In genomic region chr5:175597718-175598117, GRCh38 we compare ENCODE assay signal across 16 cellular contexts.
DNase-seq lines count a peak whose midpoint lies in the region; ATAC-seq and TF ChIP-seq lines count a peak whose summit lies in the region.
"Had no signal": no experiment of that assay in that cellular context is flagged by ENCODE, and none has a peak within 500 bp of the region (broad histone marks: within the 10 kb centered on the region; RNA-seq: fewer than 3 reads in every experiment).

No MANE protein-coding gene starts in this region.

- no peak overlapping the region for H3K14ac ChIP-seq in neuronal stem cell (ENCODE audit: low read length)

- no peak overlapping the region for H2BK5ac ChIP-seq in neuronal stem cell (ENCODE audit: low read length)

- no peak overlapping the region for H2BK15ac ChIP-seq in neuronal stem cell (ENCODE audit: low read length)

- no peak for TF ChIP-seq POLR2A in heart left ventricle (IDR thresholded peaks at IDR 0.05)

- H2AK5ac ChIP-seq in neuronal stem cell (ENCODE audit: low read depth, low read length): no peak overlapping the region

- ATAC-seq in heart left ventricle (peak; percentile 39 to 58 (median 51)), HG02571 (IDR thresholded peaks at IDR 0.05; ENCODE audit: unreplicated experiment) (no peak)
- ATAC-seq: CD8-positive, alpha-beta T cell had no signal

- H3K4me3 ChIP-seq in heart left ventricle (no peak overlapping the region), neuronal stem cell (ENCODE audit: low read length in 2 of 2) (no peak overlapping the region)
- H3K4me3 ChIP-seq: BLaER1, Peyer's patch had no signal

- H3K27me3 ChIP-seq in heart left ventricle (peaks cover 0 to 11% (median 0%) of the 10 kb centered on the region in 9 donors), neuronal stem cell (ENCODE audit: control insufficient read depth in 3 of 3, insufficient read depth in 3 of 3, low read depth in 1 of 3, low read length in 3 of 3) (no peaks in the 10 kb centered on the region)
- H3K27me3 ChIP-seq: BLaER1, Peyer's patch had no signal

- H3K79me1 ChIP-seq in neuronal stem cell (ENCODE audit: low read depth, low read length): no peaks in the 10 kb centered on the region

- H3K27ac ChIP-seq in heart left ventricle (peak overlapping the region in 11 of 12 donors; percentile 61 to 93 (median 81)), neuronal stem cell (replicated peaks; ENCODE audit: low read length) (no peak overlapping the region)
- H3K27ac ChIP-seq: BLaER1, Peyer's patch had no signal

- H4K91ac ChIP-seq in neuronal stem cell (ENCODE audit: low read depth, low read length, poor library complexity): peak overlapping the region; percentile 95

- H3K4me2 ChIP-seq in neuronal stem cell (ENCODE audit: insufficient read depth, low read length, poor library complexity, severe bottlenecking): no peak overlapping the region
- H3K4me2 ChIP-seq: BLaER1 had no signal

- peak; percentile 32 for DNase-seq in NCI-H748 (lab: John Stamatoyannopoulos, UW; ENCODE audit: unreplicated experiment)
- DNase-seq in NCI-H748 treated with DMSO at 0.1 percent for 48 hours (lab: John Stamatoyannopoulos, UW): no peak
- peak; percentile 21 for DNase-seq in NCI-H69 (lab: John Stamatoyannopoulos, UW)
- DNase-seq in heart left ventricle: peak in 1 of 5 donors; percentile 39
- no peak for DNase-seq in neuronal stem cell (ENCODE audit: low spot score)
- DNase-seq in central memory CD4-positive, alpha-beta T cell: no peak
- DNase-seq in GM10266 (ENCODE audit: extremely low spot score): no peak
- DNase-seq: CD8-positive, alpha-beta T cell; EL; NCI-H1417; NCI-H187 treated with DMSO at 0.1 percent for 48 hours; NCI-H2171; Peyer's patch; SIG-M5 had no signal

- H3K36me3 ChIP-seq in heart left ventricle (no peaks in the 10 kb centered on the region), neuronal stem cell (replicated peaks in 1 of 2; ENCODE audit: control insufficient read depth in 2 of 2, insufficient read depth in 2 of 2, low read length in 2 of 2) (no peaks in the 10 kb centered on the region)
- H3K36me3 ChIP-seq: BLaER1, Peyer's patch had no signal

- no peak overlapping the region for H2BK12ac ChIP-seq in neuronal stem cell (ENCODE audit: low read length)

- intact Hi-C loops in heart left ventricle (cut with DNase I): loop anchor here in 2 of 10 donors (2.0 to 10.0 kb wide), 2 partner anchors 25 to 87 kb away; no protein-coding TSS in a partner anchor

- H3K4me1 ChIP-seq in heart left ventricle: peaks cover 0 to 19% (median 0%) of the 10 kb centered on the region in 12 donors
- H3K4me1 ChIP-seq in neuronal stem cell (ENCODE audit: control insufficient read depth in 2 of 2, insufficient read depth in 1 of 2, low read depth in 1 of 2, low read length in 2 of 2): no peaks in the 10 kb centered on the region
- H3K4me1 ChIP-seq: BLaER1, Peyer's patch had no signal

- H3K18ac ChIP-seq in neuronal stem cell (ENCODE audit: low read length): peak overlapping the region; percentile 85

- no peak overlapping the region for H2BK120ac ChIP-seq in neuronal stem cell (ENCODE audit: low read depth, low read length)

- no peak overlapping the region for H3K23ac ChIP-seq in neuronal stem cell (ENCODE audit: low read depth, low read length, poor library complexity)

- TF ChIP-seq CTCF in heart left ventricle (IDR thresholded peaks at IDR 0.05) (no peak), GM10266 (IDR thresholded peaks at IDR 0.05; ENCODE audit: control insufficient read depth, insufficient read depth, low read depth, missing control alignments) (no peak)

- H2AFZ ChIP-seq in neuronal stem cell (ENCODE audit: low read length): no peak overlapping the region

- WGBS in heart left ventricle, 4 donors: 46 to 64% (median 55%) methylated on average over 6 to 7 of the region's 7 CpGs
- WGBS in neuronal stem cell (ENCODE audit: extremely low coverage in 2 of 2, insufficient read length in 2 of 2, insufficient replicate concordance in 1 of 2), 2 donors: no CpG with 5 or more reads among the region's 7 CpGs

- no peak overlapping the region for H3K4ac ChIP-seq in neuronal stem cell (ENCODE audit: low read length)

- no peak overlapping the region for H4K8ac ChIP-seq in neuronal stem cell (ENCODE audit: low read depth, low read length)

- H3K9ac ChIP-seq in neuronal stem cell (ENCODE audit: low read depth, low read length, poor library complexity): peak overlapping the region; percentile 21
- H3K9ac ChIP-seq: BLaER1 had no signal

- H3K9me3 ChIP-seq in heart left ventricle (no peaks in the 10 kb centered on the region), neuronal stem cell (replicated peaks in 1 of 2; ENCODE audit: control insufficient read depth in 2 of 2, insufficient read depth in 1 of 2, low read depth in 1 of 2, low read length in 2 of 2) (peaks cover 0 to 4% of the 10 kb centered on the region in 2 donors)
- H3K9me3 ChIP-seq: Peyer's patch had no signal

Comparison
In these comparisons a context has a peak if more than half of its experiments do, and no peak if none do; other contexts are left out.
1. DNase-seq: peak in NCI-H748 (single experiment) and NCI-H69 (single experiment); none in NCI-H748 treated with DMSO at 0.1 percent for 48 hours (single experiment), neuronal stem cell (single experiment), central memory CD4-positive, alpha-beta T cell (single experiment) and GM10266 (single experiment).